ENCODE assay signal across 14 cellular contexts in the genomic region with DNA sequence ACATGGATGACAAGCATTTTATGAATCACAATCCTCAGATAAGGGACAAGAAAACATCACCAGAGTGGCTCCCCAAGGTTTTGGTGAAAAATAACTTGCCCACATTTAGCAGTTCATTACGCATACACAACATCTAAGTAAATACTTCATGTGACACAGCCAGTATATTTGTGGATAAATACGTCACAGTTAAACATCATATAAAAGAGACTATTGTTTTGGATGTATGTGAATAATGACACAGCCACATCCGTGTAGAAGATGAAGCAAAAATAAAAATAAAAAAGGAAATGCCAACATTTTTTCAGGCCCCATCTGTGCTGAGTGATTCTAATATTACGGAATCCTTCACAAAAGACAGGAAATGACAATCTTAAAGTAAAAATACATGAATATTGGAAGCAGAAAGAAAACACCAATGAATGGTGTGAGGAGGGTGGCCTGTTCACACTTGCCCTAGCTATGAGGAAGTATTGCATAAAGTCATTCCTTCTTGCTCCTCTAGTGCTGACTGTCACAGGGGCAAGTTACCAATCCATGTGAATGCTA.
A peak's percentile ranks its signal among the peaks of the same experiment; 100 is the strongest.
DNase-seq lines count a peak whose midpoint lies in the region; ATAC-seq, FAIRE-seq and TF ChIP-seq lines count a peak whose summit lies in the region.
"Had no signal": no experiment of that assay in that cellular context is flagged by ENCODE, and none has a peak within 500 bp of the region (broad histone marks: within the 10 kb centered on the region; RNA-seq: fewer than 3 reads in every experiment).

No MANE protein-coding gene starts in this region.

- intact Hi-C loops in breast epithelium (cut with DNase I; ENCODE audit: low total_unique reads), result no loop called here

- H3K27me3 ChIP-seq in breast epithelium (no peaks in the 10 kb centered on the region), mucosa of rectum (ENCODE audit: control insufficient read depth in 2 of 2, insufficient read depth in 2 of 2, low read length in 2 of 2) (no peaks in the 10 kb centered on the region)
- H3K27me3 ChIP-seq: BLaER1 had no signal

- H3K36me3 ChIP-seq in breast epithelium (no peaks in the 10 kb centered on the region), mucosa of rectum (ENCODE audit: control insufficient read depth in 2 of 2, insufficient read depth in 2 of 2, low read length in 2 of 2) (no peaks in the 10 kb centered on the region)

- no peak for FAIRE-seq in HTR-8/SVneo (lab: Jason Lieb, UNC)

- H3K9me3 Mint-ChIP-seq in activated naive CD4-positive, alpha-beta T cell treated with anti-CD3 and anti-CD28 coated beads, Interleukin-2, amount 10 ng/mL, durations not matched to agents 7 days and 5 days, result no peaks in the 10 kb centered on the region
- H3K9me3 Mint-ChIP-seq: nephron progenitor cell had no signal

- H3K4me1 Mint-ChIP-seq in activated naive CD4-positive, alpha-beta T cell treated with anti-CD3 and anti-CD28 coated beads, Interleukin-2, amount 10 ng/mL, durations not matched to agents 7 days and 5 days, result no peaks in the 10 kb centered on the region
- H3K4me1 Mint-ChIP-seq: nephron progenitor cell had no signal

- peak overlapping the region; percentile 58 to 62 for H3K27ac ChIP-seq in breast epithelium
- peak overlapping the region; percentile 66 to 79 for H3K27ac ChIP-seq in mucosa of rectum (ENCODE audit: low read depth in 2 of 2, low read length in 2 of 2)
- H3K27ac ChIP-seq: BLaER1, HL-60 had no signal

- POLR2A ChIA-PET in AG04449 (lab: Yijun Ruan, JAX), result interaction anchor here (0.7 kb wide), 1 partner anchor 341 kb away, joined by 3 read pairs; no protein-coding TSS in a partner anchor

- CTCF ChIA-PET in AG04449 (lab: Yijun Ruan, JAX), result no interaction called here
- CTCF ChIA-PET in activated naive CD4-positive, alpha-beta T cell treated with anti-CD3 and anti-CD28 coated beads, Interleukin-2, amount 10 ng/mL, durations not matched to agents 7 days and 5 days (lab: Charles Lee), result no interaction called here

- peak overlapping the region in 1 of 2 donors; percentile 19 for H3K9ac ChIP-seq in mucosa of rectum (ENCODE audit: low read depth in 1 of 2, low read length in 2 of 2)
- H3K9ac ChIP-seq: BLaER1 had no signal

- peak; percentile 9 for DNase-seq in AG04449 (ENCODE audit: low read depth, low spot score)
- DNase-seq in HTR-8/SVneo (ENCODE audit: insufficient read length, low spot score), result peak; percentile 3
- DNase-seq in breast epithelium (ENCODE audit: low spot score in 2 of 2), result no peak
- DNase-seq in MV-4-11 (lab: John Stamatoyannopoulos, UW), result no peak
- DNase-seq in epidermal melanocyte (ENCODE audit: insufficient read length, low spot score), result no peak
- DNase-seq in activated naive CD4-positive, alpha-beta T cell treated with anti-CD3 and anti-CD28 coated beads, Interleukin-2, amount 10 ng/mL, durations not matched to agents 7 days and 5 days, result no peak
- DNase-seq: activated CD4-positive, CD25-positive, alpha-beta regulatory T cell treated with anti-CD3 and anti-CD28 coated beads, Interleukin-2, amount 50 U/mL, for 72 hours; activated effector memory CD4-positive, alpha-beta T cell treated with anti-CD3 and anti-CD28 coated beads, Interleukin-2, amount 50 U/mL, for 16 hours; nephron progenitor cell; stimulated activated CD4-positive, alpha-beta T cell treated with anti-CD3 and anti-CD28 coated beads, Interleukin-4, amount 100 ng/mL, for 1 hour had no signal

- H3K4me3 ChIP-seq in AG04449 (ENCODE audit: low read depth, low read length), result no peak overlapping the region
- H3K4me3 ChIP-seq in breast epithelium, result no peak overlapping the region
- H3K4me3 ChIP-seq in mucosa of rectum (ENCODE audit: low read length in 2 of 2), result no peak overlapping the region
- H3K4me3 ChIP-seq: BLaER1 had no signal

- no peak overlapping the region for H3K27ac Mint-ChIP-seq in activated naive CD4-positive, alpha-beta T cell treated with anti-CD3 and anti-CD28 coated beads, Interleukin-2, amount 10 ng/mL, durations not matched to agents 7 days and 5 days
- H3K27ac Mint-ChIP-seq: nephron progenitor cell had no signal

- TF ChIP-seq CTCF in AG04449 (IDR thresholded peaks at IDR 0.05; ENCODE audit: insufficient read depth, low read length, missing control alignments), result no peak
- no peak for TF ChIP-seq CTCF in breast epithelium (IDR thresholded peaks at IDR 0.05)

- H3K27me3 Mint-ChIP-seq in activated naive CD4-positive, alpha-beta T cell treated with anti-CD3 and anti-CD28 coated beads, Interleukin-2, amount 10 ng/mL, durations not matched to agents 7 days and 5 days, result no peaks in the 10 kb centered on the region

- H3K4me1 ChIP-seq in breast epithelium, result no peaks in the 10 kb centered on the region
- peaks cover 4 to 40% of the 10 kb centered on the region in 2 donors for H3K4me1 ChIP-seq in mucosa of rectum (ENCODE audit: control insufficient read depth in 2 of 2, insufficient read depth in 2 of 2, low read length in 2 of 2)
- H3K4me1 ChIP-seq: BLaER1 had no signal

- H3K9me3 ChIP-seq in breast epithelium, result no peaks in the 10 kb centered on the region
- no peaks in the 10 kb centered on the region for H3K9me3 ChIP-seq in mucosa of rectum (ENCODE audit: control insufficient read depth in 2 of 2, low read length in 2 of 2)
- H3K9me3 ChIP-seq: BLaER1 had no signal

- H3K4me3 Mint-ChIP-seq in activated naive CD4-positive, alpha-beta T cell treated with anti-CD3 and anti-CD28 coated beads, Interleukin-2, amount 10 ng/mL, durations not matched to agents 7 days and 5 days, result no peak overlapping the region
- H3K4me3 Mint-ChIP-seq: nephron progenitor cell had no signal

- no peak for TF ChIP-seq POLR2A in breast epithelium (IDR thresholded peaks at IDR 0.05)

- H3K36me3 Mint-ChIP-seq in activated naive CD4-positive, alpha-beta T cell treated with anti-CD3 and anti-CD28 coated beads, Interleukin-2, amount 10 ng/mL, durations not matched to agents 7 days and 5 days, result peaks cover 3% of the 10 kb centered on the region

- no peak for ATAC-seq in HG02571 (IDR thresholded peaks at IDR 0.05; ENCODE audit: unreplicated experiment)

Comparison
In these comparisons a context has a peak if more than half of its experiments do, and no peak if none do; other contexts are left out.
1. DNase-seq: peak in AG04449 (single experiment) and HTR-8/SVneo (single experiment); none in breast epithelium (0 of 2), MV-4-11 (single experiment), epidermal melanocyte (single experiment) and activated naive CD4-positive, alpha-beta T cell treated with anti-CD3 and anti-CD28 coated beads, Interleukin-2, amount 10 ng/mL, durations not matched to agents 7 days and 5 days (single experiment).